Comparison of ENCODE assay signal across 11 cellular contexts in the genomic region with DNA sequence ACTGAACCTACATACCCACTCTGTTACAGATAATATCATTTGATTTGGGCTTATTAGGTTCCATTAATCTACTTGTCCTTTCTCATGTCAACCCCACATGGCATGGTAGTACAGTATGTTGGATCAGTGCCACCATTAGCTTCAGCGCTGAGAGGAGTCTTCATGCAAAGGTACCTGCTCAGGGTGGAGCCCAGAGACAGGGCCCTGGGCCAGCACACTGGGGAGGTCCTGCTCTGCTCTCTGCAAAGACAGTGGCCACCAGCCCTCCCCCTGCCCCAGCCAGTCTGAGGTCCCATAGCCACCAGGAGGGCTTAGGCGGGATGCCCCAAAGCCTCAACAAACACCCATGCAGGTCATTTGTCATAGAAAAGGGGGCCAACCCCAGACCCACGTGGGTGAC.
"Had no signal": no experiment of that assay in that cellular context is flagged by ENCODE, and none has a peak within 500 bp of the region (broad histone marks: within the 10 kb centered on the region; RNA-seq: fewer than 3 reads in every experiment).

No MANE protein-coding gene starts in this region.

- H3K36me3 ChIP-seq: brain microvascular endothelial cell, heart left ventricle, left ventricle myocardium inferior had no signal

- H3K4me1 ChIP-seq: foreskin keratinocyte had no signal

- H3K27me3 ChIP-seq: brain microvascular endothelial cell, foreskin keratinocyte, heart left ventricle had no signal

- ATAC-seq: activated naive CD4-positive, alpha-beta T cell treated with anti-CD3 and anti-CD28 coated beads, Interleukin-2, amount 50 U/mL, for 72 hours; activated T-helper 17 cell treated with anti-CD3 and anti-CD28 coated beads, Interleukin-2, amount 50 U/mL, for 72 hours; foreskin keratinocyte; heart left ventricle; sciatic nerve had no signal

- H3K9me3 ChIP-seq: heart left ventricle, left ventricle myocardium inferior had no signal

- H3K27ac ChIP-seq: brain microvascular endothelial cell, foreskin keratinocyte, left ventricle myocardium inferior had no signal

- H3K4me3 ChIP-seq: heart left ventricle, left ventricle myocardium inferior had no signal

- DNase-seq: brain microvascular endothelial cell; foreskin keratinocyte; left ventricle myocardium inferior; nephron progenitor cell; stimulated activated CD4-positive, alpha-beta T cell treated with anti-CD3 and anti-CD28 coated beads, Interleukin-12 subunit alpha, Interleukin-12 subunit beta, amount 100 ng/mL, for 4 hours; stimulated activated naive CD4-positive, alpha-beta T cell treated with Interleukin-2 at 50 U/mL for 16 hours; T-helper 9 cell had no signal
